ENCODE assay signal across 8 cellular contexts in genomic region chr21:33968082-33968997, GRCh38. TPM values are rescaled to one million over a fixed set of nuclear protein-coding genes. Genes with fewer than 3 reads are reported as not detected.
DNase-seq lines count a peak whose midpoint lies in the region; ATAC-seq and TF ChIP-seq lines count a peak whose summit lies in the region.

No MANE protein-coding gene starts in this region.

- peaks cover 55% of the 10 kb centered on the region for H3K4me1 Mint-ChIP-seq in osteocyte (ENCODE audit: unreplicated experiment)

- no peaks in the 10 kb centered on the region for H3K27me3 Mint-ChIP-seq in osteocyte (ENCODE audit: unreplicated experiment)

- H3K4me3 ChIP-seq in ACC112 (ENCODE audit: low read depth, low read length) = peak overlapping the region; percentile 39
- H3K4me3 ChIP-seq in H7 (ENCODE audit: insufficient read depth, low read depth, low read length) = no peak overlapping the region

- ATAC-seq in GM21529 (IDR thresholded peaks at IDR 0.05; ENCODE audit: unreplicated experiment) (peak; percentile 68), HG02981 (IDR thresholded peaks at IDR 0.05; ENCODE audit: unreplicated experiment) (no peak)

- DNase-seq in SK-N-DZ (ENCODE audit: low spot score) (peak; percentile 23), fibroblast of peridontal ligament (ENCODE audit: extremely low read depth) (peak; percentile 42), osteocyte (ENCODE audit: extremely low spot score, unreplicated experiment) (peak; percentile 34), H7 (no peak), RPMI8226 (no peak)

- no peak for TF ChIP-seq CTCF in osteocyte (IDR thresholded peaks at IDR 0.05)

- H3K36me3 Mint-ChIP-seq in osteocyte (ENCODE audit: unreplicated experiment) = no peaks in the 10 kb centered on the region

- H3K4me3 Mint-ChIP-seq in osteocyte (ENCODE audit: unreplicated experiment) = peak overlapping the region; percentile 46

- peak overlapping the region; percentile 73 for H3K27ac ChIP-seq in ACC112 (ENCODE audit: low read depth, low read length)

- H3K79me2 ChIP-seq in ACC112 (ENCODE audit: control insufficient read depth, insufficient read depth, low read length, unreplicated experiment) = no peaks in the 10 kb centered on the region

- H3K9me3 Mint-ChIP-seq in osteocyte (ENCODE audit: unreplicated experiment) = no peaks in the 10 kb centered on the region

- H3K27ac Mint-ChIP-seq in osteocyte (ENCODE audit: unreplicated experiment) = peak overlapping the region; percentile 81

- no peaks in the 10 kb centered on the region for H3K36me3 ChIP-seq in ACC112 (ENCODE audit: insufficient read depth, low read length)
- H3K36me3 ChIP-seq in H7 (replicated peaks; ENCODE audit: control insufficient read depth, insufficient read depth, low read length) = no peaks in the 10 kb centered on the region

- H3K27me3 ChIP-seq in ACC112 (ENCODE audit: insufficient read depth, low read length) (no peaks in the 10 kb centered on the region), H7 (ENCODE audit: control insufficient read depth, insufficient read depth, low read length) (no peaks in the 10 kb centered on the region)

- peak overlapping the region; percentile 93 for H2AFZ ChIP-seq in ACC112 (ENCODE audit: low read length, unreplicated experiment)

- peaks cover 41% of the 10 kb centered on the region for H3K4me1 ChIP-seq in ACC112 (ENCODE audit: control insufficient read depth, insufficient read depth, low read length, unreplicated experiment)

RNA-seq across cellular contexts. Expression of gene ATP5PO, which starts 52.7 kb away (rescaled TPM):
- 223 and 273 TPM in 2 replicates for polyA plus RNA-seq in SK-N-DZ (2014; cell fraction: cytosol; rRNA removed)
- polyA plus RNA-seq in SK-N-DZ (2014; cell fraction: nucleus; rRNA removed) = 118 and 259 TPM in 2 replicates
- 150 and 152 TPM in 2 replicates for total RNA-seq in osteocyte
- total RNA-seq in H7 (2014; rRNA removed; shearing (Covaris generic)) = 229 and 244 TPM in 2 replicates

Comparison
In these comparisons a context has a peak if more than half of its experiments do, and no peak if none do; other contexts are left out.
1. DNase-seq: peak in SK-N-DZ (single experiment), fibroblast of peridontal ligament (single experiment) and osteocyte (single experiment); none in H7 (single experiment) and RPMI8226 (single experiment).